ENCODE assay signal across 1 cellular context in genomic region chr16:85326794-85327181, GRCh38.
TF ChIP-seq lines count a peak whose summit lies in the region.

No MANE protein-coding gene starts in this region.

TF ChIP-seq in GM12878, 131 proteins besides CTCF, POLR2A, EP300 and RAD21 (continued from another document):
- TF ChIP-seq E2F8 (IDR thresholded peaks at IDR 0.05; ENCODE audit: low read depth, partially characterized antibody) (no peak), REST (IDR thresholded peaks at IDR 0.05; ENCODE audit: low read depth, low read length) (no peak), NR2C2 (IDR thresholded peaks at IDR 0.05; ENCODE audit: borderline replicate concordance, control insufficient read depth, insufficient read length, low read depth) (no peak), ZBTB33 (IDR thresholded peaks at IDR 0.05) (no peak)
